Comparison of ENCODE assay signal across 21 cellular contexts in the genomic region with DNA sequence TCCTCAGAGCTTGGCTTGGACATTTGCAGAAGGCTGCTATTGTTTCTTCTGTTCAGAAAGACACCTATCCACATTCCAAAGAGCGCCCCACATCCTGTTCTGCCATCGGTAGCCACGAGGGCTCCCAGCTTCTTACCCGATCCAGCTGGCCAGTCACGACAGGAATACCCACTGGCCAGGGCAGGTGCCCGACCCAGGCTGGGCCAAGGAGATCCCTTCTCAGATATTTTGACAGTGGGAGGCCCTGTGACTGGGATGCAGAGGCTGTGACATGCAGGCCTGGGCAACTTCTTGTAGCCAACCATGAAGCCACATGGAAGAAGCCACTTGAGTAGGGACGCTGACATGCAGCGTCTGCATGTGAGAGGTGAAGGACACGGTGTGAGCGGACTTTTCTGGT. TPM values are rescaled to one million over a fixed set of nuclear protein-coding genes. Genes with fewer than 3 reads are reported as not detected.
"Had no signal": no experiment of that assay in that cellular context is flagged by ENCODE, and none has a peak within 500 bp of the region (broad histone marks: within the 10 kb centered on the region; RNA-seq: fewer than 3 reads in every experiment).

No MANE protein-coding gene starts in this region.

- H3K27ac ChIP-seq: colonic mucosa, foreskin keratinocyte, neural progenitor cell, pancreas, prostate gland, right lobe of liver, testis, transverse colon had no signal

- H3K9me3 Mint-ChIP-seq: immature natural killer cell; natural killer cell treated with Interleukin-12 subunit alpha and Interleukin-12 subunit beta and Interleukin-15 and Interleukin-18, amount 100 ng/mL, for 72 hours; neural progenitor cell; stimulated activated naive CD8-positive, alpha-beta T cell treated with anti-CD3 and anti-CD28 coated beads, Interleukin-15, Interleukin-2, amounts not matched to agents 100 ng/mL and 50 ng/mL, for 24 hours had no signal

- ATAC-seq: foreskin keratinocyte; left colon; natural killer cell treated with Interleukin-12 subunit alpha and Interleukin-12 subunit beta and Interleukin-15 and Interleukin-18, amount 100 ng/mL, for 72 hours; pancreas; right lobe of liver; stimulated activated memory B cell treated with anti-CD40 and anti-IgM and Interleukin-4, amounts not matched to agents 10 μg/mL and 1 μg/mL and 100 μg/mL, for 72 hours had no signal

- H3K27me3 ChIP-seq: colonic mucosa, foreskin keratinocyte, pancreas, right lobe of liver, testis, transverse colon had no signal

- H3K36me3 ChIP-seq: colonic mucosa, neural progenitor cell, pancreas, prostate gland, right lobe of liver, transverse colon had no signal

- H3K4me3 Mint-ChIP-seq: immature natural killer cell; mesothelial cell of epicardium; natural killer cell treated with Interleukin-12 subunit alpha and Interleukin-12 subunit beta and Interleukin-15 and Interleukin-18, amount 100 ng/mL, for 72 hours; neural progenitor cell; stimulated activated memory B cell treated with anti-CD40 and anti-IgM and Interleukin-4, amounts not matched to agents 10 μg/mL and 1 μg/mL and 100 μg/mL, for 72 hours; stimulated activated naive CD8-positive, alpha-beta T cell treated with anti-CD3 and anti-CD28 coated beads, Interleukin-15, Interleukin-2, amounts not matched to agents 100 ng/mL and 50 ng/mL, for 24 hours had no signal

- H3K9me3 ChIP-seq: colonic mucosa, pancreas, prostate gland, right lobe of liver, testis, transverse colon had no signal

- H3K27ac Mint-ChIP-seq: immature natural killer cell; natural killer cell treated with Interleukin-12 subunit alpha and Interleukin-12 subunit beta and Interleukin-15 and Interleukin-18, amount 100 ng/mL, for 72 hours; stimulated activated memory B cell treated with anti-CD40 and anti-IgM and Interleukin-4, amounts not matched to agents 10 μg/mL and 1 μg/mL and 100 μg/mL, for 72 hours; stimulated activated naive CD8-positive, alpha-beta T cell treated with anti-CD3 and anti-CD28 coated beads, Interleukin-15, Interleukin-2, amounts not matched to agents 100 ng/mL and 50 ng/mL, for 24 hours had no signal

- H3K4me3 ChIP-seq: colonic mucosa, neural progenitor cell, pancreas, prostate gland, right lobe of liver, testis, transverse colon had no signal

- H3K36me3 Mint-ChIP-seq: immature natural killer cell; mesothelial cell of epicardium; natural killer cell treated with Interleukin-12 subunit alpha and Interleukin-12 subunit beta and Interleukin-15 and Interleukin-18, amount 100 ng/mL, for 72 hours; neural progenitor cell; stimulated activated memory B cell treated with anti-CD40 and anti-IgM and Interleukin-4, amounts not matched to agents 10 μg/mL and 1 μg/mL and 100 μg/mL, for 72 hours had no signal

- DNase-seq: cerebellar nuclear complex; colonic mucosa; dermis blood vessel endothelial cell; erythroblast; foreskin keratinocyte; immature natural killer cell; left colon; occipital lobe; stimulated activated CD4-positive, alpha-beta T cell treated with anti-CD3 and anti-CD28 coated beads, Interleukin-15, amount 100 ng/mL, for 24 hours; stimulated activated CD4-positive, alpha-beta T cell treated with anti-CD3 and anti-CD28 coated beads, Interleukin-1b, Interleukin-23, amount 100 ng/mL, for 48 hours; stimulated activated CD4-positive, alpha-beta T cell treated with anti-CD3 and anti-CD28 coated beads, Interleukin-4, amount 100 ng/mL, for 24 hours; testis; transverse colon had no signal

- H3K27me3 Mint-ChIP-seq: stimulated activated memory B cell treated with anti-CD40 and anti-IgM and Interleukin-4, amounts not matched to agents 10 μg/mL and 1 μg/mL and 100 μg/mL, for 72 hours; stimulated activated naive CD8-positive, alpha-beta T cell treated with anti-CD3 and anti-CD28 coated beads, Interleukin-15, Interleukin-2, amounts not matched to agents 100 ng/mL and 50 ng/mL, for 24 hours had no signal

- H3K4me1 Mint-ChIP-seq: immature natural killer cell; stimulated activated memory B cell treated with anti-CD40 and anti-IgM and Interleukin-4, amounts not matched to agents 10 μg/mL and 1 μg/mL and 100 μg/mL, for 72 hours had no signal

- H3K4me1 ChIP-seq: colonic mucosa, pancreas, prostate gland, right lobe of liver, testis had no signal

RNA-seq across cellular contexts. Expression of gene KCNIP3, which starts 34.5 kb away (rescaled TPM):
- total RNA-seq: natural killer cell treated with Interleukin-12 subunit alpha and Interleukin-12 subunit beta and Interleukin-15 and Interleukin-18, amount 100 ng/mL, for 72 hours had no signal
